Comparison of ENCODE assay signal across 8 cellular contexts in genomic region chr1:156126701-156127534, GRCh38. TPM values are rescaled to one million over a fixed set of nuclear protein-coding genes. Genes with fewer than 3 reads are reported as not detected.
DNase-seq lines count a peak whose midpoint lies in the region; ATAC-seq and TF ChIP-seq lines count a peak whose summit lies in the region.

No MANE protein-coding gene starts in this region.

- peak overlapping the region; percentile 81 to 92 (median 85) for H3K27ac Mint-ChIP-seq in immature natural killer cell

- H3K9me3 Mint-ChIP-seq in immature natural killer cell = peaks cover 0 to 2% (median 0%) of the 10 kb centered on the region in 6 donors

- peaks cover 36 to 53% of the 10 kb centered on the region in 2 donors for H3K4me1 Mint-ChIP-seq in immature natural killer cell

- peaks cover 16 to 28% (median 20%) of the 10 kb centered on the region in 3 donors for H3K27me3 Mint-ChIP-seq in immature natural killer cell (ENCODE audit: low read depth in 3 of 3)

- peak overlapping the region; percentile 22 to 67 (median 47) for H3K4me3 Mint-ChIP-seq in immature natural killer cell

- in situ Hi-C loops in GM13976 (cut with MboI; ENCODE audit: low sequenced_read_pairs, unreplicated experiment) = no loop called here

- DNase-seq in T follicular helper cell (ENCODE audit: low read depth) (peak; percentile 69), immature natural killer cell (peak; percentile 71 to 78 (median 72)), GM13976 (ENCODE audit: low spot score) (no peak), NCI-H2029 (lab: John Stamatoyannopoulos, UW) (no peak)
- peak; percentile 54 for DNase-seq in activated naive CD8-positive, alpha-beta T cell treated with anti-CD3 and anti-CD28 coated beads, Interleukin-2, amount 50 U/mL, for 16 hours (ENCODE audit: low read depth, low spot score)
- DNase-seq in stimulated activated CD4-positive, alpha-beta T cell treated with anti-CD3 and anti-CD28 coated beads, TNF-alpha, amount 100 ng/mL, for 1 hour (ENCODE audit: low read depth in 3 of 3, low spot score in 1 of 3) = peak; percentile 48 to 61 (median 56)

- ATAC-seq in GM18499 (IDR thresholded peaks at IDR 0.05; ENCODE audit: insufficient read depth, unreplicated experiment) (peak; percentile 30), HG03139 (IDR thresholded peaks at IDR 0.05; ENCODE audit: unreplicated experiment) (peak; percentile 41)

- H3K36me3 Mint-ChIP-seq in immature natural killer cell = no peaks in the 10 kb centered on the region

- no peak for TF ChIP-seq CTCF in GM13976 (IDR thresholded peaks at IDR 0.05; ENCODE audit: borderline replicate concordance, control extremely low read depth, extremely low read depth, insufficient read depth, missing control alignments)

RNA-seq across cellular contexts. Expression of gene LMNA, which starts 12.4 kb away (rescaled TPM):
- polyA plus RNA-seq in immature natural killer cell = 10 to 100 TPM in 2 of 3 donors, 1 to 10 TPM in 1; 4.4 to 14.0 (median 10.3) TPM

RNA-seq across cellular contexts. Expression of gene SEMA4A, which starts 26.5 kb away (rescaled TPM):
- polyA plus RNA-seq in immature natural killer cell = 10 to 100 TPM in 1 of 3 donors, 1 to 10 TPM in 2; 2.5 to 12.4 (median 3.2) TPM

RNA-seq across cellular contexts. Expression of gene MEX3A, which starts 44.7 kb away (rescaled TPM):
- polyA plus RNA-seq in immature natural killer cell = not detected

Comparison
In these comparisons a context has a peak if more than half of its experiments do, and no peak if none do; other contexts are left out.
1. DNase-seq: peak in T follicular helper cell (single experiment), activated naive CD8-positive, alpha-beta T cell treated with anti-CD3 and anti-CD28 coated beads, Interleukin-2, amount 50 U/mL, for 16 hours (single experiment), immature natural killer cell (3 of 3) and stimulated activated CD4-positive, alpha-beta T cell treated with anti-CD3 and anti-CD28 coated beads, TNF-alpha, amount 100 ng/mL, for 1 hour (3 of 3); none in GM13976 (single experiment) and NCI-H2029 (single experiment).